Comparison of ENCODE assay signal across 9 cellular contexts in the genomic region with DNA sequence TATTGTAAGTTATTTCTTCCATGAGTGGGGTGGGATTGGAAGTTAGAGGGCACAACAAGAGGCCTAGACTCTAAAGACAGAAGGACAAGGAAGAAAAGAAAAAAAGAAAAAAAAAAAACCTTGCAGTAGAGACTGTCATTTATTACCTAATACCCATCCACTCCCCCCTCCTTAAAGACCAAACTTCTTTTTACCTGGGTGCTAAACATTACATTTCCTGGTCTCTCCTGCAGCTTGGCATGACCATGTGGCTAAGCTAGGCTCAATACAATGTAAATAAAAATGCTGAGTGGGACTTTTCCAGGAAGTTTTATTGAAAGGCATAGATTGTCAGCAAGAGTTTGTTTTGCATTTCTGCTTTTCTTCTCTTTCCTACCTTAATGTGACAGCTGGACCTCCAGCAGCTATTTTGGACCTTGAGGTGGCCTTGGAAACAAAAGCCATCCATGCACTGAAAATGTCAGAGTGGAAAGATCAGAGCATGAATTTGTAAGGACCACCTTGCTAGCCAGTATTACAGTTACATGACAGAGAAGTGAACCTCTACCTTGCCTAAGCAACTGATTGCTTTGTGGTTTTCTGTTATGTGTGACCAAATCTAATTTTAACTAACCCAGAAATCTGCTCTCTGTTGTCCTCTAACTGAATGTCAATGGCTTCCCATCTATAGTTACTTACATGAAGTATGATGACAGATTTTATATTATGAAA.
DNase-seq lines count a peak whose midpoint lies in the region; ATAC-seq, FAIRE-seq and TF ChIP-seq lines count a peak whose summit lies in the region.
"Had no signal": no experiment of that assay in that cellular context is flagged by ENCODE, and none has a peak within 500 bp of the region (broad histone marks: within the 10 kb centered on the region; RNA-seq: fewer than 3 reads in every experiment).

No MANE protein-coding gene starts in this region.

- intact Hi-C loops in heart right ventricle (cut with DNase I) (no loop called here), transverse colon (cut with DNase I; ENCODE audit: low total_unique reads) (no loop called here)

- DNase-seq in effector memory CD8-positive, alpha-beta T cell = no peak
- DNase-seq in WERI-Rb-1 (no peak), heart right ventricle (no peak), H54 (ENCODE audit: insufficient read length, low spot score) (no peak), transverse colon (no peak)
- DNase-seq: activated CD4-positive, CD25-positive, alpha-beta regulatory T cell treated with anti-CD3 and anti-CD28 coated beads, Interleukin-2, amount 50 U/mL, for 72 hours had no signal

- H3K36me3 ChIP-seq in WERI-Rb-1 (no peaks in the 10 kb centered on the region), heart right ventricle (no peaks in the 10 kb centered on the region), transverse colon (no peaks in the 10 kb centered on the region)

- no peaks in the 10 kb centered on the region for H3K27me3 Mint-ChIP-seq in effector memory CD8-positive, alpha-beta T cell

- H3K4me3 ChIP-seq in WERI-Rb-1 (ENCODE audit: low read depth, low read length) = no peak overlapping the region
- H3K4me3 ChIP-seq in heart right ventricle = no peak overlapping the region
- no peak overlapping the region for H3K4me3 ChIP-seq in transverse colon

- no peak for FAIRE-seq in H54 (lab: Jason Lieb, UNC)

- no peak for TF ChIP-seq CTCF in WERI-Rb-1 (IDR thresholded peaks at IDR 0.05; ENCODE audit: low read depth, low read length)
- TF ChIP-seq CTCF in heart right ventricle (IDR thresholded peaks at IDR 0.05) = no peak
- TF ChIP-seq CTCF in transverse colon (IDR thresholded peaks at IDR 0.05) = no peak

- peaks cover 34 to 59% of the 10 kb centered on the region in 2 donors for H3K4me1 Mint-ChIP-seq in effector memory CD8-positive, alpha-beta T cell (ENCODE audit: low read depth in 2 of 2)

- H3K4me1 ChIP-seq in heart right ventricle = peaks cover 2 to 39% (median 20%) of the 10 kb centered on the region in 9 donors
- no peaks in the 10 kb centered on the region for H3K4me1 ChIP-seq in transverse colon

- H3K27me3 ChIP-seq in WERI-Rb-1 (ENCODE audit: insufficient read depth, low read depth, severe bottlenecking) (no peaks in the 10 kb centered on the region), heart right ventricle (peaks cover 0 to 11% (median 0%) of the 10 kb centered on the region in 7 donors), transverse colon (no peaks in the 10 kb centered on the region)

- H3K9me3 ChIP-seq in WERI-Rb-1 (ENCODE audit: severe bottlenecking) (no peaks in the 10 kb centered on the region), heart right ventricle (no peaks in the 10 kb centered on the region), transverse colon (no peaks in the 10 kb centered on the region)

- in situ Hi-C loops in transverse colon (cut with MboI; ENCODE audit: low pct_ligation_motif_present in 1 of 4, low pct_unique_long_range_greater_than_20kb in 1 of 4, low sequenced_read_pairs in 3 of 4) = no loop called here

- H3K27ac ChIP-seq in WERI-Rb-1 (no peak overlapping the region), heart right ventricle (no peak overlapping the region), transverse colon (no peak overlapping the region)

- peak overlapping the region; percentile 88 to 96 for H3K27ac Mint-ChIP-seq in effector memory CD8-positive, alpha-beta T cell

- peak overlapping the region; percentile 67 to 68 for H3K4me3 Mint-ChIP-seq in effector memory CD8-positive, alpha-beta T cell

- TF ChIP-seq POLR2A in H54 (IDR thresholded peaks at IDR 0.05; ENCODE audit: low read depth, low read length) (no peak), transverse colon (IDR thresholded peaks at IDR 0.05) (no peak)

- no peaks in the 10 kb centered on the region for H3K36me3 Mint-ChIP-seq in effector memory CD8-positive, alpha-beta T cell (ENCODE audit: insufficient read depth)

- peak; percentile 91 for ATAC-seq in GM18867 (IDR thresholded peaks at IDR 0.05; ENCODE audit: unreplicated experiment)
- peak; percentile 89 for ATAC-seq in GM21619 (IDR thresholded peaks at IDR 0.05; ENCODE audit: unreplicated experiment)
- peak; percentile 84 for ATAC-seq in HG03460 (IDR thresholded peaks at IDR 0.05; ENCODE audit: unreplicated experiment)
- peak; percentile 40 for ATAC-seq in effector memory CD8-positive, alpha-beta T cell (replicated peaks)
- no peak for ATAC-seq in heart right ventricle

- H3K9me3 Mint-ChIP-seq in effector memory CD8-positive, alpha-beta T cell = no peaks in the 10 kb centered on the region

- no peak for TF ChIP-seq EP300 in transverse colon (IDR thresholded peaks at IDR 0.05; ENCODE audit: low read depth)

Comparison
In these comparisons a context has a peak if more than half of its experiments do, and no peak if none do; other contexts are left out.
1. ATAC-seq: peak in GM18867 (single experiment), GM21619 (single experiment), HG03460 (single experiment) and effector memory CD8-positive, alpha-beta T cell (single experiment); none in heart right ventricle (0 of 8).